ENCODE assay signal across 1 cellular context in the genomic region with DNA sequence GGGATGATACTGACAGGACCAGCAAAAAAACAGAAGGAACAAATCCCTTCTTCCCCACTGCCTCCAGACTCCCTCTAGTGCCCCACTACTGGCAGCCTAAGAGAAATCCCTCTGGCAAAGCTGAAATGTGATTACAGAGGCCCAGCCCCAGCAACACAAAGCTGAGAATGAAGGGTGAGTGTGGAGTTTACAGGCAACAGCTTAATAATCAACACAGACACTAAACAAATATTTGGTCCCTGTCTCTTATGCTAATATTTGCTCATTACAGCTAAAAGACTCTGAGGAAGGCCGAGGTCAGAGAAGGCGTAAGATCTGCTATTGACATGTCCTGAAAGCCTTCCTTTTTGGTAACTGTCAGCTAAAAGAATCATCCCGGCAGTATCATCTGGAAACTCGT.
A peak's percentile ranks its signal among the peaks of the same experiment; 100 is the strongest.
TF ChIP-seq lines count a peak whose summit lies in the region.

No MANE protein-coding gene starts in this region.

TF ChIP-seq in A549, 52 proteins besides CTCF, POLR2A, EP300 and RAD21 (continued from another document):
- TF ChIP-seq PBX3 (IDR thresholded peaks at IDR 0.05) (no peak), HOXB5 (CRISPR knock-in tag; IDR thresholded peaks at IDR 0.05) (no peak), FOSL2 (IDR thresholded peaks at IDR 0.05) (no peak), FOSL2 (CRISPR knock-in tag; IDR thresholded peaks at IDR 0.05) (peak; percentile 54; the same call in 1 of the 2 replicates), MAZ (IDR thresholded peaks at IDR 0.05; ENCODE audit: borderline replicate concordance, low read depth, low read length) (no peak), ZSCAN20 (CRISPR knock-in tag; IDR thresholded peaks at IDR 0.05) (no peak), HDAC2 (IDR thresholded peaks at IDR 0.05) (no peak), RARB (CRISPR knock-in tag; IDR thresholded peaks at IDR 0.05) (no peak), NPAS2 (CRISPR knock-in tag; IDR thresholded peaks at IDR 0.05; ENCODE audit: borderline replicate concordance) (no peak), JUN (IDR thresholded peaks at IDR 0.05) (peak; percentile 20 to 53; a peak in 1 of 5 replicates), CEBPB (IDR thresholded peaks at IDR 0.05) (peak; percentile 24 to 45; a peak in 2 of 4 replicates)
- TF ChIP-seq, protein P1, sequence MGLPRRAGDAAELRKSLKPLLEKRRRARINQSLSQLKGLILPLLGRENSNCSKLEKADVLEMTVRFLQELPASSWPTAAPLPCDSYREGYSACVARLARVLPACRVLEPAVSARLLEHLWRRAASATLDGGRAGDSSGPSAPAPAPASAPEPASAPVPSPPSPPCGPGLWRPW (IDR thresholded peaks at IDR 0.05): no peak
